ENCODE assay signal across 10 cellular contexts in genomic region chr18:48990497-48991298, GRCh38. TPM values are rescaled to one million over a fixed set of nuclear protein-coding genes. Genes with fewer than 3 reads are reported as not detected.
A peak's percentile ranks its signal among the peaks of the same experiment; 100 is the strongest.
DNase-seq lines count a peak whose midpoint lies in the region; ATAC-seq and TF ChIP-seq lines count a peak whose summit lies in the region.
"Had no signal": no experiment of that assay in that cellular context is flagged by ENCODE, and none has a peak within 500 bp of the region (broad histone marks: within the 10 kb centered on the region; RNA-seq: fewer than 3 reads in every experiment).

No MANE protein-coding gene starts in this region.

- DNase-seq in GM04504 (ENCODE audit: low read depth) (peak; percentile 54), SW480 (ENCODE audit: low spot score) (peak; percentile 52), fibroblast of pulmonary artery (ENCODE audit: low read depth) (peak; percentile 49), posterior vena cava (ENCODE audit: low spot score) (peak; percentile 80), SIG-M5 treated with dmso at 0.1 percent for 504 hours (lab: John Stamatoyannopoulos, UW; ENCODE audit: unreplicated experiment) (no peak), KG1 (lab: John Stamatoyannopoulos, UW) (no peak), OCI-LY7 (ENCODE audit: low spot score) (no peak)
- DNase-seq: DMS79 treated with DMSO at 0.1 percent for 48 hours had no signal

- intact Hi-C loops in posterior vena cava (cut with DNase I) (loop anchor here in 1 of 2 donors (5.0 kb wide), 1 partner anchor 33 kb away; no protein-coding TSS in a partner anchor), OCI-LY7 (cut with micrococcal nuclease; ENCODE audit: unreplicated experiment) (no loop called here)

- H2AFZ ChIP-seq in OCI-LY7 (ENCODE audit: low read length) = no peak overlapping the region

- BruUV-seq in OCI-LY7 (replicated peaks; lab: Mats Ljungman, UMichigan) = no TSS peak

- no peaks in the 10 kb centered on the region for H4K20me1 ChIP-seq in OCI-LY7 (ENCODE audit: insufficient read depth, low read length)

- no peak overlapping the region for H3K4me2 ChIP-seq in OCI-LY7 (ENCODE audit: low read length)

- H3K79me2 ChIP-seq in OCI-LY7 (ENCODE audit: insufficient read depth, low read depth, low read length) = no peaks in the 10 kb centered on the region

- POLR2A ChIA-PET in OCI-LY7 (lab: Charles Lee) = no interaction called here

- peaks cover 17% of the 10 kb centered on the region for H3K4me1 ChIP-seq in OCI-LY7 (ENCODE audit: insufficient read depth, low read length, poor library complexity, severe bottlenecking)

- no peak overlapping the region for H3K27ac ChIP-seq in OCI-LY7 (ENCODE audit: low read depth, low read length, poor library complexity, severe bottlenecking)

- H3K9me2 ChIP-seq in OCI-LY7 (ENCODE audit: insufficient read depth, low read length) = no peaks in the 10 kb centered on the region

- TF ChIP-seq CTCF in fibroblast of pulmonary artery (IDR thresholded peaks at IDR 0.05; ENCODE audit: low read length, missing control alignments) (no peak), OCI-LY7 (conservative IDR thresholded peaks at IDR 0.05; ENCODE audit: low read length) (no peak)

- no peak overlapping the region for H3K4me3 ChIP-seq in fibroblast of pulmonary artery (replicated peaks; ENCODE audit: low read depth, low read length)
- H3K4me3 ChIP-seq in OCI-LY7 (ENCODE audit: low read depth, low read length, poor library complexity, severe bottlenecking) = no peak overlapping the region
- H3K4me3 ChIP-seq: tibial nerve had no signal

- H3K9me3 ChIP-seq in OCI-LY7 (ENCODE audit: low read length) = no peaks in the 10 kb centered on the region
- H3K9me3 ChIP-seq: tibial nerve had no signal

- CTCF ChIA-PET in OCI-LY7 (lab: Charles Lee; ENCODE audit: unreplicated experiment) = interaction anchor here (0.6 kb wide), 1 partner anchor 276 kb away, joined by 3 read pairs; no protein-coding TSS in a partner anchor

- H3K36me3 ChIP-seq in OCI-LY7 (ENCODE audit: insufficient read depth, low read length) = no peaks in the 10 kb centered on the region
- H3K36me3 ChIP-seq: tibial nerve had no signal

- no peak for ATAC-seq in GM18868 (IDR thresholded peaks at IDR 0.05; ENCODE audit: unreplicated experiment)

RNA-seq across cellular contexts. Expression of gene SMAD7, which starts 39.9 kb away (rescaled TPM):
- total RNA-seq in posterior vena cava (10 to 100 TPM; 34.7 to 36.8 TPM), OCI-LY7 (2022) (2.9 and 3.2 TPM in 2 replicates)
- 13.5 and 15.1 TPM in 2 replicates for total RNA-seq in OCI-LY7 (2014; rRNA removed; shearing (Covaris generic))

Comparison
In these comparisons a context has a peak if more than half of its experiments do, and no peak if none do; other contexts are left out.
1. DNase-seq: peak in GM04504 (single experiment), SW480 (single experiment), fibroblast of pulmonary artery (single experiment) and posterior vena cava (single experiment); none in SIG-M5 treated with dmso at 0.1 percent for 504 hours (single experiment), KG1 (single experiment) and OCI-LY7 (single experiment).